ENCODE assay signal across 23 cellular contexts in the genomic region with DNA sequence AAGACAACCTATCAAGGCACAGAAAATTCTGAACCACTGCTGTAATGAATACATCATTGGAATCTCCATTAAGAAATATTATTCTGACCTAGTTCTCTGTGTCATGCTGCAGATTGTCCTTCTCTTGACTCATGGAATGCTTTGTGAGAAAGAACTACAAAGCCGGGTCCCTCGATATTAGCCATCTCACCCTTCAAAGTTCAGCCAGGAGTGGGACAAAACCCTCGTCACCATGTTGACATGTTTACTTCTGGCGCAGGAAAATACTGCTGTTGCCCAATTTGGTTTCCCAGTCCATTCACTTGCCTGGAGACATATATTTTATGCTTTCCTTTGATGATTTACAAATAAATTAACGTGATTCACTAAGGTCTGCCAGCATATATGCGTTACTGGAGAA. TPM values are rescaled to one million over a fixed set of nuclear protein-coding genes. Genes with fewer than 3 reads are reported as not detected.
"Had no signal": no experiment of that assay in that cellular context is flagged by ENCODE, and none has a peak within 500 bp of the region (broad histone marks: within the 10 kb centered on the region; RNA-seq: fewer than 3 reads in every experiment).

No MANE protein-coding gene starts in this region.

- H3K4me3 ChIP-seq: MG63, Peyer's patch had no signal

- ATAC-seq: HepG2 had no signal

- H3K9ac ChIP-seq: SK-N-SH had no signal

- H3K4me2 ChIP-seq: SK-N-SH had no signal

- H3K9me3 ChIP-seq: MG63, Peyer's patch, SK-N-SH had no signal

- H3K36me3 ChIP-seq: MG63, Peyer's patch had no signal

- DNase-seq: IMR-90, Karpas-422, KG1, MG63, NCI-H1092, NCI-H1105 treated with DMSO at 0.1 percent for 48 hours, NCI-H1417 treated with DMSO at 0.1 percent for 48 hours, NCI-H146, NCI-H1694 treated with DMSO at 0.1 percent for 48 hours, NCI-H1930, NCI-H2081, NCI-H2107, NCI-H226, NCI-H446, NCI-H510A, NCI-H524 treated with DMSO at 0.1 percent for 48 hours, NCI-H69, NCI-H774, Peyer's patch, SHP77, SK-N-SH, SW 1271 had no signal

- H3K27ac ChIP-seq: Peyer's patch had no signal

- H3K4me1 ChIP-seq: Peyer's patch had no signal

RNA-seq across cellular contexts. Expression of gene WT1, which starts 10.9 kb away (rescaled TPM):
- total RNA-seq: IMR-90, Peyer's patch had no signal
- polyA plus RNA-seq: IMR-90 had no signal
